23 cellular contexts compared by ENCODE assay signal in the genomic region with DNA sequence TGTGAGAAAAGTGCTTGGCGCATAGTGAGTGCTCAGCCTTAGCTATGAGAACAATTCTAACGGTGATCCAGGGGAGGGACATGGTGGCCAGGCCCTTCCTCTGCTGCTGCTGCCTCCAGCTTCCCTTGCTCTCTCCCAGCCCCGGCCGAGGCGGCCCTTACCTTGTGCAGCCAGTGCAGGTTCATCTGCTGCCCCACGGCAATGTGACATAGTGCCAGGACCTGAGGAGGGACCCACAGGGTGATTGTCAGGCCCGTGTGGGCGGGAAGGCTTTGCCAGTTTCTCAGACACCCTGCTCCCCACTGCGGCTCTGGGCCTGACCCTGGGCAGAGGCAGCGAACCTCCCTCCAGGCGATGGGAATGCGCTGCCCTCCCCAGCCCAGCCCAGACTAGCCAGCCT.
"Had no signal": no experiment of that assay in that cellular context is flagged by ENCODE, and none has a peak within 500 bp of the region (broad histone marks: within the 10 kb centered on the region; RNA-seq: fewer than 3 reads in every experiment).

No MANE protein-coding gene starts in this region.

- H3K4me3 Mint-ChIP-seq: effector memory CD8-positive, alpha-beta T cell; memory B cell; natural killer cell had no signal

- H3K4me2 ChIP-seq: smooth muscle cell had no signal

- H3K9me3 Mint-ChIP-seq: effector memory CD8-positive, alpha-beta T cell; memory B cell; natural killer cell had no signal

- H3K4me1 Mint-ChIP-seq: memory B cell, natural killer cell had no signal

- H3K27me3 Mint-ChIP-seq: effector memory CD8-positive, alpha-beta T cell; memory B cell had no signal

- H3K27ac ChIP-seq: esophagus squamous epithelium, neutrophil, pancreas, right lobe of liver, stomach, thyroid gland had no signal

- H3K27me3 ChIP-seq: neutrophil, pancreas, right lobe of liver, stomach, thyroid gland had no signal

- ATAC-seq: effector memory CD8-positive, alpha-beta T cell; left ventricle myocardium superior; natural killer cell; pancreas; right lobe of liver had no signal

- H3K4me1 ChIP-seq: esophagus squamous epithelium, right lobe of liver had no signal

- DNase-seq: cortex of kidney; effector memory CD8-positive, alpha-beta T cell; erythroblast; esophagus squamous epithelium; foreskin melanocyte; glutamatergic neuron; hypothalamus; left ventricle myocardium superior; natural killer cell; pancreas; right lobe of liver; stimulated activated CD4-positive, alpha-beta T cell treated with anti-CD3 and anti-CD28 coated beads, Interleukin-12 subunit alpha, Interleukin-12 subunit beta, amount 100 ng/mL, for 4 hours; stimulated activated CD4-positive, alpha-beta T cell treated with anti-CD3 and anti-CD28 coated beads, Interleukin-1b, Interleukin-23, amount 100 ng/mL, for 48 hours; stimulated activated CD4-positive, alpha-beta T cell treated with anti-CD3 and anti-CD28 coated beads, Interleukin-4, amount 100 ng/mL, for 1 hour; stimulated activated CD8-positive, alpha-beta memory T cell treated with anti-CD3 and anti-CD28 coated beads, Interleukin-4, amount 100 ng/mL, for 48 hours; stimulated activated naive CD4-positive, alpha-beta T cell treated with Interleukin-2 at 50 U/mL for 16 hours; stomach; thyroid gland; trophoblast cell had no signal

- H3K36me3 Mint-ChIP-seq: natural killer cell had no signal

- H3K36me3 ChIP-seq: esophagus squamous epithelium, neutrophil, pancreas, right lobe of liver, stomach, thyroid gland had no signal

- H3K4me3 ChIP-seq: esophagus squamous epithelium, lung, pancreas, right lobe of liver, smooth muscle cell, stomach, thyroid gland had no signal

- H3K9me3 ChIP-seq: esophagus squamous epithelium, neutrophil, pancreas, right lobe of liver, stomach, thyroid gland had no signal

- H3K27ac Mint-ChIP-seq: memory B cell, natural killer cell had no signal
